Comparison of ENCODE assay signal across 19 cellular contexts in genomic region chr15:70318594-70318993, GRCh38.
A peak's percentile ranks its signal among the peaks of the same experiment; 100 is the strongest.
DNase-seq lines count a peak whose midpoint lies in the region; ATAC-seq, FAIRE-seq and TF ChIP-seq lines count a peak whose summit lies in the region.
"Had no signal": no experiment of that assay in that cellular context is flagged by ENCODE, and none has a peak within 500 bp of the region (broad histone marks: within the 10 kb centered on the region; RNA-seq: fewer than 3 reads in every experiment).

No MANE protein-coding gene starts in this region.

- no peak for TF ChIP-seq POLR2A in GM12878 (IDR thresholded peaks at IDR 0.05; ENCODE audit: low read depth, low read length)

- no peak for FAIRE-seq in GM12878 (lab: Jason Lieb, UNC)

- H3K27me3 ChIP-seq in BLaER1 treated with 17β-estradiol and CSF1 and Interleukin-3, amounts not matched to agents 10 nM and 100 nM, result peaks cover 0 to 33% (median 4%) of the 10 kb centered on the region in 11 experiments; a peak in 12 of 22 replicates
- H3K27me3 ChIP-seq in Karpas-422 (ENCODE audit: low read length) (no peaks in the 10 kb centered on the region), GM12878 (replicated peaks in 1 of 2; ENCODE audit: control insufficient read depth in 2 of 2, insufficient read depth in 2 of 2, low read length in 1 of 2) (no peaks in the 10 kb centered on the region)

- SMC1A ChIA-PET in GM12878 (lab: Charles Lee; ENCODE audit: uncharacterized antibody, unreplicated experiment), result interaction anchor here (0.7 to 1.8 kb wide), 5 partner anchors 12 to 1202 kb away, joined by 3 to 6 read pairs (median 3); no protein-coding TSS in a partner anchor

- BruUV-seq in GM12878 (replicated peaks; lab: Mats Ljungman, UMichigan), result no TSS peak

- in situ Hi-C loops in GM12878 (cut with MboI), result no loop called here

- no peak overlapping the region for H3K4me3 ChIP-seq in BLaER1 treated with 17β-estradiol and CSF1 and Interleukin-3, amounts not matched to agents 10 nM and 100 nM
- H3K4me3 ChIP-seq in Karpas-422 (ENCODE audit: low read length) (peak overlapping the region; percentile 31; the same call in 1 of the 2 replicates), GM12878 (no peak overlapping the region)
- H3K4me3 ChIP-seq: thoracic aorta had no signal

- H3K79me2 ChIP-seq in Karpas-422 (ENCODE audit: low read length) (no peaks in the 10 kb centered on the region), GM12878 (ENCODE audit: control insufficient read depth, insufficient read depth, low read length) (no peaks in the 10 kb centered on the region)

- no peaks in the 10 kb centered on the region for H3K9me3 ChIP-seq in BLaER1 treated with 17β-estradiol and CSF1 and Interleukin-3, amounts not matched to agents 10 nM and 100 nM (replicated peaks in 1 of 11)
- H3K9me3 ChIP-seq in Karpas-422 (ENCODE audit: low read length), result no peaks in the 10 kb centered on the region
- H3K9me3 ChIP-seq in GM12878 (replicated peaks; ENCODE audit: control insufficient read depth, insufficient read depth, low read length), result no peaks in the 10 kb centered on the region
- H3K9me3 ChIP-seq: thoracic aorta had no signal

- intact Hi-C loops in GM12878 (cut with micrococcal nuclease; ENCODE audit: unreplicated experiment), result loop anchor here (2.0 kb wide), 1 partner anchor 18 kb away; no protein-coding TSS in a partner anchor

- peak overlapping the region in 2 of 11 experiments; percentile 24 to 56; a peak in 2 of 22 replicates for H3K9ac ChIP-seq in BLaER1 treated with 17β-estradiol and CSF1 and Interleukin-3, amounts not matched to agents 10 nM and 100 nM
- H3K9ac ChIP-seq in Karpas-422 (ENCODE audit: low read length), result peak overlapping the region; percentile 49
- H3K9ac ChIP-seq in GM12878 (ENCODE audit: control insufficient read depth, insufficient read depth, low read length), result no peak overlapping the region; the same call in 1 of the 2 replicates

- ATAC-seq in GM12878, result no peak
- peak; percentile 3 for ATAC-seq in omental fat pad (ENCODE audit: low FRiP score)
- ATAC-seq: activated CD8-positive, alpha-beta memory T cell treated with anti-CD3 and anti-CD28 coated beads, Interleukin-2, amount 10 ng/mL, durations not matched to agents 7 days and 5 days; HCT116; left colon; PC-3; WTC11 had no signal

- CTCF ChIA-PET in GM12878 (lab: Yijun Ruan, JAX), result no interaction called here

- TF ChIP-seq EP300 in GM12878 (IDR thresholded peaks at IDR 0.05; ENCODE audit: borderline replicate concordance in 1 of 2, control insufficient read depth in 1 of 2, low read depth in 2 of 2, low read length in 2 of 2), result no peak

- peak; percentile 60 for DNase-seq in Karpas-422
- no peak for DNase-seq in GM12878 (ENCODE audit: low read depth, low spot score)
- no peak for DNase-seq in omental fat pad (ENCODE audit: low spot score)
- no peak for DNase-seq in D341Med (ENCODE audit: low spot score)
- no peak for DNase-seq in AG08396 (ENCODE audit: low spot score)
- no peak for DNase-seq in CD1c-positive myeloid dendritic cell (ENCODE audit: extremely low spot score)
- DNase-seq in DMS53 treated with DMSO at 0.1 percent for 48 hours (lab: John Stamatoyannopoulos, UW; ENCODE audit: unreplicated experiment), result no peak
- DNase-seq: ACHN; activated CD8-positive, alpha-beta memory T cell treated with anti-CD3 and anti-CD28 coated beads, Interleukin-2, amount 10 ng/mL, durations not matched to agents 7 days and 5 days; naive thymus-derived CD8-positive, alpha-beta T cell; NCI-H1417 treated with DMSO at 0.1 percent for 48 hours; NCI-H446; stimulated activated CD4-positive, alpha-beta T cell treated with anti-CD3 and anti-CD28 coated beads, Interleukin-1b, Interleukin-23, amount 100 ng/mL, for 48 hours had no signal

- H2AFZ ChIP-seq in Karpas-422 (ENCODE audit: low read length), result no peak overlapping the region
- H2AFZ ChIP-seq in GM12878 (ENCODE audit: control insufficient read depth, low read depth, low read length), result no peak overlapping the region

- POLR2A ChIA-PET in GM12878 (lab: Charles Lee), result interaction anchor here (0.9 to 1.2 kb wide), 2 partner anchors 18 to 21 kb away, joined by 3 to 4 read pairs; no protein-coding TSS in a partner anchor

- RAD21 ChIA-PET in GM12878 (lab: Charles Lee; ENCODE audit: unreplicated experiment), result interaction anchor here (2.1 kb wide), 1 partner anchor 18 kb away, joined by 10 read pairs; no protein-coding TSS in a partner anchor

- H3K4me1 ChIP-seq in BLaER1 treated with 17β-estradiol and CSF1 and Interleukin-3, amounts not matched to agents 10 nM and 100 nM, result peaks cover 53 to 58% (median 55%) of the 10 kb centered on the region in 10 experiments
- H3K4me1 ChIP-seq in Karpas-422 (ENCODE audit: low read length) (peaks cover 77% of the 10 kb centered on the region), GM12878 (ENCODE audit: control insufficient read depth, insufficient read depth, low read length) (peaks cover 44% of the 10 kb centered on the region)

- no peaks in the 10 kb centered on the region for H4K20me1 ChIP-seq in BLaER1 treated with 17β-estradiol and CSF1 and Interleukin-3, amounts not matched to agents 10 nM and 100 nM
- no peaks in the 10 kb centered on the region for H4K20me1 ChIP-seq in Karpas-422 (ENCODE audit: insufficient read depth, low read depth, low read length)
- H4K20me1 ChIP-seq in GM12878 (ENCODE audit: control insufficient read depth, insufficient read depth), result no peaks in the 10 kb centered on the region

- TF ChIP-seq CTCF in GM12878 (IDR thresholded peaks at IDR 0.05 in 2 of 3, conservative IDR thresholded peaks at IDR 0.05 in 1 of 3; ENCODE audit: control insufficient read depth in 2 of 3, extremely low read depth in 1 of 3, insufficient read depth in 1 of 3, low read depth in 3 of 3, low read length in 3 of 3) (no peak), omental fat pad (IDR thresholded peaks at IDR 0.05) (no peak)

- H3K9me2 ChIP-seq in Karpas-422 (replicated peaks; ENCODE audit: insufficient read depth, low read length), result no peaks in the 10 kb centered on the region

- TF ChIP-seq RAD21 in GM12878 (IDR thresholded peaks at IDR 0.05; ENCODE audit: insufficient read depth, low read depth, low read length), result no peak

- no peaks in the 10 kb centered on the region for H3K36me3 ChIP-seq in BLaER1 treated with 17β-estradiol and CSF1 and Interleukin-3, amounts not matched to agents 10 nM and 100 nM
- H3K36me3 ChIP-seq in Karpas-422 (ENCODE audit: insufficient read depth, low read length) (no peaks in the 10 kb centered on the region), GM12878 (ENCODE audit: control insufficient read depth in 2 of 2, insufficient read depth in 2 of 2, low read length in 1 of 2) (no peaks in the 10 kb centered on the region)
- H3K36me3 ChIP-seq: thoracic aorta had no signal

- H3K27ac ChIP-seq in BLaER1 treated with 17β-estradiol and CSF1 and Interleukin-3, amounts not matched to agents 10 nM and 100 nM, result peak overlapping the region in 6 of 11 experiments; percentile 28 to 77 (median 72); a peak in 10 of 22 replicates
- peak overlapping the region; percentile 97 for H3K27ac ChIP-seq in Karpas-422 (ENCODE audit: low read length)
- H3K27ac ChIP-seq in GM12878 (ENCODE audit: control insufficient read depth, insufficient read depth), result no peak overlapping the region
- H3K27ac ChIP-seq: thoracic aorta had no signal

- H3K4me2 ChIP-seq in BLaER1 treated with 17β-estradiol and CSF1 and Interleukin-3, amounts not matched to agents 10 nM and 100 nM, result peak overlapping the region; percentile 66 to 88 (median 77); a peak in 21 of 22 replicates
- H3K4me2 ChIP-seq in Karpas-422 (ENCODE audit: low read depth, low read length, poor library complexity, severe bottlenecking) (peak overlapping the region; percentile 88), GM12878 (ENCODE audit: control insufficient read depth, insufficient read depth) (peak overlapping the region; percentile 85)

- WGBS in GM12878 (ENCODE audit: insufficient coverage, insufficient replicate concordance, low lambda C conversion rate, missing lambda C conversion rate), result 56% methylated on average over 5 of the region's 5 CpGs

TF ChIP-seq in GM12878, 131 proteins besides CTCF, POLR2A, EP300 and RAD21:
- 0 out of 2 replicates have a peak, but pooled peaks have one; percentile 14 for TF ChIP-seq EED (IDR thresholded peaks at IDR 0.05; ENCODE audit: low read depth)
- TF ChIP-seq SMC3 (IDR thresholded peaks at IDR 0.05; ENCODE audit: borderline replicate concordance, low read length), result no peak
- TF ChIP-seq RUNX3 (IDR thresholded peaks at IDR 0.05; ENCODE audit: low read length), result peak; percentile 55
- no peak for TF ChIP-seq YBX1 (IDR thresholded peaks at IDR 0.05)
- TF ChIP-seq CBFB (IDR thresholded peaks at IDR 0.05; ENCODE audit: low read depth), result no peak
